ENCODE assay signal across 20 cellular contexts in genomic region chr2:5190023-5190422, GRCh38.
DNase-seq lines count a peak whose midpoint lies in the region; ATAC-seq and TF ChIP-seq lines count a peak whose summit lies in the region.
"Had no signal": no experiment of that assay in that cellular context is flagged by ENCODE, and none has a peak within 500 bp of the region (broad histone marks: within the 10 kb centered on the region; RNA-seq: fewer than 3 reads in every experiment).

No MANE protein-coding gene starts in this region.

- peaks cover 8% of the 10 kb centered on the region for H3K9me3 ChIP-seq in A673 (ENCODE audit: low read depth, low read length, poor library complexity, severe bottlenecking)
- no peaks in the 10 kb centered on the region for H3K9me3 ChIP-seq in neural progenitor cell (ENCODE audit: low read depth)
- H3K9me3 ChIP-seq: BLaER1 had no signal

- peak overlapping the region; percentile 24 for H3K27ac ChIP-seq in A673 (ENCODE audit: low read depth, low read length, poor library complexity, severe bottlenecking)
- H3K27ac ChIP-seq in brain microvascular endothelial cell, result peak overlapping the region; percentile 58
- no peak overlapping the region for H3K27ac ChIP-seq in neural progenitor cell
- H3K27ac ChIP-seq: BLaER1 had no signal

- no TSS peak for BruUV-seq in A673 (replicated peaks; lab: Mats Ljungman, UMichigan)

- H3K36me3 Mint-ChIP-seq in neural progenitor cell, result no peaks in the 10 kb centered on the region
- H3K36me3 Mint-ChIP-seq: CD8-positive, alpha-beta T cell had no signal

- no peaks in the 10 kb centered on the region for H3K27me3 ChIP-seq in A673 (replicated peaks; ENCODE audit: insufficient read depth, low read depth, low read length, poor library complexity)
- H3K27me3 ChIP-seq in brain microvascular endothelial cell (replicated peaks), result no peaks in the 10 kb centered on the region
- no peaks in the 10 kb centered on the region for H3K27me3 ChIP-seq in neural progenitor cell
- H3K27me3 ChIP-seq: BLaER1 had no signal

- POLR2A ChIA-PET in A673 (lab: Charles Lee; ENCODE audit: low non-redundant PET), result no interaction called here

- peaks cover 15% of the 10 kb centered on the region for H3K4me1 ChIP-seq in A673 (ENCODE audit: insufficient read depth, low read length, poor library complexity, severe bottlenecking)
- H3K4me1 ChIP-seq in neural progenitor cell, result peaks cover 9% of the 10 kb centered on the region
- H3K4me1 ChIP-seq: BLaER1 had no signal

- DNase-seq in A673 (ENCODE audit: low spot score) (peak; percentile 83), NCI-H460 (ENCODE audit: extremely low read depth, low read depth) (peak; percentile 12), brain microvascular endothelial cell (peak; percentile 45), neural progenitor cell (ENCODE audit: low spot score) (no peak), kidney glomerular epithelial cell (lab: John Stamatoyannopoulos, UW) (no peak), NCI-H446 (lab: John Stamatoyannopoulos, UW) (no peak)
- DNase-seq: 8988T; CD8-positive, alpha-beta T cell; EL; H9; KBM-7; NCI-H1436 treated with DMSO at 0.1 percent for 48 hours; NCI-H2029 treated with DMSO at 0.1 percent for 48 hours; NCI-H524 treated with DMSO at 0.1 percent for 48 hours; Right ventricle myocardium superior; SK-N-SH had no signal

- no peaks in the 10 kb centered on the region for H3F3A ChIP-seq in neural progenitor cell (ENCODE audit: low read depth)

- peak overlapping the region; percentile 70 for H2AFZ ChIP-seq in neural progenitor cell (replicated peaks)

- no peaks in the 10 kb centered on the region for H3K36me3 ChIP-seq in A673 (ENCODE audit: insufficient read depth, low read length, poor library complexity, severe bottlenecking)
- no peaks in the 10 kb centered on the region for H3K36me3 ChIP-seq in brain microvascular endothelial cell (replicated peaks)
- no peaks in the 10 kb centered on the region for H3K36me3 ChIP-seq in neural progenitor cell
- H3K36me3 ChIP-seq: BLaER1 had no signal

- no peak overlapping the region for H3K4me2 ChIP-seq in neural progenitor cell
- H3K4me2 ChIP-seq: BLaER1, SK-N-SH had no signal

- H3K9ac ChIP-seq in neural progenitor cell, result no peak overlapping the region
- H3K9ac ChIP-seq: BLaER1, SK-N-SH had no signal

- CTCF ChIA-PET in A673 (lab: Charles Lee), result no interaction called here

- TF ChIP-seq CTCF in A673 (conservative IDR thresholded peaks at IDR 0.05; ENCODE audit: low read depth, low read length), result no peak
- no peak for TF ChIP-seq CTCF in brain microvascular endothelial cell (IDR thresholded peaks at IDR 0.05; ENCODE audit: low read depth, low read length, missing control alignments)
- TF ChIP-seq CTCF in neural progenitor cell (IDR thresholded peaks at IDR 0.05), result no peak

- peaks cover 2% of the 10 kb centered on the region for H3K9me3 Mint-ChIP-seq in neural progenitor cell
- H3K9me3 Mint-ChIP-seq: H9 had no signal

- H3K4me3 Mint-ChIP-seq in neural progenitor cell, result no peak overlapping the region
- H3K4me3 Mint-ChIP-seq: CD8-positive, alpha-beta T cell; H9 had no signal

- H3K27ac Mint-ChIP-seq in neural progenitor cell, result no peak overlapping the region
- H3K27ac Mint-ChIP-seq: CD8-positive, alpha-beta T cell; H9 had no signal

- H4K20me1 ChIP-seq in neural progenitor cell (ENCODE audit: low read depth), result no peaks in the 10 kb centered on the region
- H4K20me1 ChIP-seq: BLaER1 had no signal

- intact Hi-C loops in A673 (cut with micrococcal nuclease; ENCODE audit: unreplicated experiment), result no loop called here

- no peaks in the 10 kb centered on the region for H3K79me2 ChIP-seq in neural progenitor cell (ENCODE audit: low read depth)

- H3K4me3 ChIP-seq in A673 (ENCODE audit: low read depth, low read length, poor library complexity, severe bottlenecking) (no peak overlapping the region), brain microvascular endothelial cell (ENCODE audit: low read depth, low read length) (no peak overlapping the region), neural progenitor cell (no peak overlapping the region)
- H3K4me3 ChIP-seq: BLaER1 had no signal

- no peaks in the 10 kb centered on the region for H3K4me1 Mint-ChIP-seq in neural progenitor cell

- no peaks in the 10 kb centered on the region for H3K27me3 Mint-ChIP-seq in neural progenitor cell (ENCODE audit: insufficient read depth, low read depth)

- ATAC-seq in HG02852 (IDR thresholded peaks at IDR 0.05; ENCODE audit: unreplicated experiment) (no peak), HG02642 (IDR thresholded peaks at IDR 0.05; ENCODE audit: poor library complexity, unreplicated experiment) (no peak)
- ATAC-seq: CD8-positive, alpha-beta T cell; Panc1 had no signal

- in situ Hi-C loops in brain microvascular endothelial cell (cut with HindIII; ENCODE audit: low pct_ligation_motif_present, low sequenced_read_pairs), result no loop called here

Comparison
In these comparisons a context has a peak if more than half of its experiments do, and no peak if none do; other contexts are left out.
1. DNase-seq: peak in A673 (single experiment), NCI-H460 (single experiment) and brain microvascular endothelial cell (single experiment); none in neural progenitor cell (single experiment), kidney glomerular epithelial cell (single experiment) and NCI-H446 (0 of 2).